ENCODE assay signal across 12 cellular contexts in the genomic region with DNA sequence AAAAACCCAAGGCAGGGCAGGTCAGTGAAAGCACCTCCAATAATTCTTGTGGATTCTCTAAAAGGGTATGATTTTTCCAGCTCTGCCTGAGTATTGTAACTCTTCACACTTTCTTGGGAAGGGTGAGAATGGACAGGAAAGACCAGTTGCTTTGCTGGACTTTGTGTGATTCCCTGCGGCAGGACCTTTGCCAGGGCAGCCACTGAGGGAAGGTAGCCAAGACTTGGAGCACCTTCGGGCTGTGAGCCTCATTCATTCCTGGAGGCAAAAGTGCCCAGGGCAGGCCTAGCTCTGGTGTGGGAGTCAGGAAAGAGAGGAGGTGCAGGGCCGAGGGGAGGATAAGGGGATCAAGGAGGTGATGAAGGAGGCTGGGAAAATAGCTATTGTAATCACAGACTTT.
"Had no signal": no experiment of that assay in that cellular context is flagged by ENCODE, and none has a peak within 500 bp of the region (broad histone marks: within the 10 kb centered on the region; RNA-seq: fewer than 3 reads in every experiment).

No MANE protein-coding gene starts in this region.

- H3K27me3 ChIP-seq: dorsolateral prefrontal cortex, gastrocnemius medialis, heart right ventricle, left lung, SJCRH30, transverse colon had no signal

- H3K36me3 ChIP-seq: gastrocnemius medialis, heart right ventricle, left lung, SJCRH30, transverse colon had no signal

- H3K4me3 Mint-ChIP-seq: neural crest cell had no signal

- DNase-seq: activated CD4-positive, alpha-beta T cell treated with anti-CD3 and anti-CD28 coated beads for 4 hours; activated CD8-positive, alpha-beta memory T cell treated with anti-CD3 and anti-CD28 coated beads for 24 hours; gastrocnemius medialis; heart right ventricle; left lung; mesenchymal stem cell; SJCRH30; stimulated activated CD4-positive, alpha-beta T cell treated with anti-CD3 and anti-CD28 coated beads, Interleukin-4, amount 100 ng/mL, for 4 hours; transverse colon had no signal

- H3K9me3 ChIP-seq: gastrocnemius medialis, heart right ventricle, left lung, SJCRH30, transverse colon had no signal

- H3K27ac Mint-ChIP-seq: activated naive CD4-positive, alpha-beta T cell treated with anti-CD3 and anti-CD28 coated beads, Interleukin-2, amount 50 U/mL, for 72 hours had no signal

- ATAC-seq: activated naive CD4-positive, alpha-beta T cell treated with anti-CD3 and anti-CD28 coated beads, Interleukin-2, amount 50 U/mL, for 72 hours; gastrocnemius medialis; heart right ventricle; left lung had no signal

- H3K27ac ChIP-seq: dorsolateral prefrontal cortex, gastrocnemius medialis, heart right ventricle, left lung, SJCRH30, transverse colon had no signal

- H3K4me3 ChIP-seq: dorsolateral prefrontal cortex, gastrocnemius medialis, heart right ventricle, left lung, SJCRH30, transverse colon had no signal
